ENCODE assay signal across 8 cellular contexts in the genomic region with DNA sequence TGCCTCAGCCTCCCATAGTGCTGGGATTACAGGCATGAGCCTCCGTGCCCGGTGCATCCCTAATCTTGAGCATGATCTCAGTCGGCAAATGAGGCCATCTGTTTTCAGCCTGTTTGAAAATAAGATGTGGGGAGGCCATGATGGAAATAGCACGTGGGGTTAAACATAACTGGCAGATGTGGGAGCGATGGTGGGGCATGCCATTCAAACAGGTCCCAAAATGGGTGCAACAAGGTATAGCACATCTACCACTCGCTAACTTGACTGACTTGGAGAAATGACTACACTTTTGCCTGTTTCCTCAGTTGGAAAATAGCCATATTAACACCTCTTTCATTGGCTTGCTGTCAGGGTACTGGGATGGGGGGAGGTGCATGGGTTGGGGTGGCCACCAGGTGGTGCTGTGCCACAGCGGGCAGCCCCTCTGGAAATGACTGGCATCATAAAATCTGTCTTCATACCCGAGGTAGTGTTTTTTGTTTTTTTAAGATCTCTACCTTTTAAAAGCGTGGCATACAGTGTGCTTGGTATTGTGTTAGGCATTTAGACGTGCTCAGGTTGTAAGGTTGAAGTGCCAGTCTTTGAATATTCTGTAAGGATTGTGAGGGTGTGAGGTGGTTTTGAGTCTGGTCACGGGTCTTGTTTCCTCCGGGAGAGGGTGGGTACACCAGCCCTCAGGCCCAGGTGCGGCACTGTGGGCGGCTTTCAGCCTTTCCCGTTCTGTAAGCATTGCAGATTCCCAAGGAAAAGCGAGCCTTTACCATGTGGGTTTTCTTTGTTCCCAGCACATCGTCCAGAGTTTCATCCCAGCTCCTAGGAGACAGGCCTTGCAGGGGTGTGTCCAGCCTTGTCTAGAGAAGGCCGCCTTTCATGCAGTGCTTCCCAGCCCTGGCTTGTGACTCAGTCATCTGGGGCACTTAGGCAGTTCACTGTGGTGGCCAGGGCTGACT. TPM values are rescaled to one million over a fixed set of nuclear protein-coding genes. Genes with fewer than 3 reads are reported as not detected.
DNase-seq lines count a peak whose midpoint lies in the region; ATAC-seq and TF ChIP-seq lines count a peak whose summit lies in the region.

No MANE protein-coding gene starts in this region.

- TF ChIP-seq POLR2A in erythroblast (IDR thresholded peaks at IDR 0.05; ENCODE audit: low read length), result peak; percentile 66

- no peaks in the 10 kb centered on the region for H3K27me3 Mint-ChIP-seq in CD8-positive, alpha-beta T cell (ENCODE audit: low read depth)
- no peaks in the 10 kb centered on the region for H3K27me3 Mint-ChIP-seq in activated T-cell treated with anti-CD3 and anti-CD28 coated beads, Interleukin-2, amount 50 U/mL, for 24 hours
- H3K27me3 Mint-ChIP-seq in natural killer cell (ENCODE audit: low read depth in 2 of 2), result no peaks in the 10 kb centered on the region
- no peaks in the 10 kb centered on the region for H3K27me3 Mint-ChIP-seq in stimulated activated naive B cell treated with anti-CD40 and anti-IgM and Interleukin-4, amounts not matched to agents 10 μg/mL and 1 μg/mL and 100 μg/mL, for 72 hours

- ATAC-seq in CD8-positive, alpha-beta T cell, result peak; percentile 69
- ATAC-seq in natural killer cell, result peak; percentile 65 to 81 (median 66)
- ATAC-seq in stimulated activated naive B cell treated with anti-CD40 and anti-IgM and Interleukin-4, amounts not matched to agents 10 μg/mL and 1 μg/mL and 100 μg/mL, for 72 hours (replicated peaks), result peak; percentile 41 to 50
- no peak for ATAC-seq in HG02623 (IDR thresholded peaks at IDR 0.05; ENCODE audit: unreplicated experiment)

- H3K4me3 ChIP-seq in CD8-positive, alpha-beta T cell (ENCODE audit: low read depth, low read length), result no peak overlapping the region
- no peak overlapping the region for H3K4me3 ChIP-seq in HAP-1
- H3K4me3 ChIP-seq in OCI-LY7 (ENCODE audit: low read depth, low read length, poor library complexity, severe bottlenecking), result no peak overlapping the region

- H3K4me1 ChIP-seq in CD8-positive, alpha-beta T cell (ENCODE audit: insufficient read depth, low read length), result peaks cover 46% of the 10 kb centered on the region
- H3K4me1 ChIP-seq in HAP-1, result peaks cover 47% of the 10 kb centered on the region
- peaks cover 57% of the 10 kb centered on the region for H3K4me1 ChIP-seq in OCI-LY7 (ENCODE audit: insufficient read depth, low read length, poor library complexity, severe bottlenecking)

- H3K36me3 ChIP-seq in CD8-positive, alpha-beta T cell (ENCODE audit: insufficient read depth, low read length), result peaks cover 24% of the 10 kb centered on the region
- H3K36me3 ChIP-seq in HAP-1 (replicated peaks), result peaks cover 55% of the 10 kb centered on the region
- peaks cover 68% of the 10 kb centered on the region for H3K36me3 ChIP-seq in OCI-LY7 (ENCODE audit: insufficient read depth, low read length)

- POLR2A ChIA-PET in CD8-positive, alpha-beta T cell (lab: Charles Lee), result interaction anchor here (2.3 kb wide), 1 partner anchor 84 kb away, joined by 4 read pairs; no protein-coding TSS in a partner anchor
- POLR2A ChIA-PET in OCI-LY7 (lab: Charles Lee), result no interaction called here

- H3K9me3 Mint-ChIP-seq in CD8-positive, alpha-beta T cell, result no peaks in the 10 kb centered on the region
- H3K9me3 Mint-ChIP-seq in activated T-cell treated with anti-CD3 and anti-CD28 coated beads, Interleukin-2, amount 50 U/mL, for 24 hours, result no peaks in the 10 kb centered on the region
- H3K9me3 Mint-ChIP-seq in natural killer cell, result no peaks in the 10 kb centered on the region
- no peaks in the 10 kb centered on the region for H3K9me3 Mint-ChIP-seq in stimulated activated naive B cell treated with anti-CD40 and anti-IgM and Interleukin-4, amounts not matched to agents 10 μg/mL and 1 μg/mL and 100 μg/mL, for 72 hours

- H3K4me2 ChIP-seq in OCI-LY7 (ENCODE audit: low read length), result 0 out of 2 replicates have a peak overlapping the region, but pooled peaks have one; percentile 1

- H3K27me3 ChIP-seq in CD8-positive, alpha-beta T cell (ENCODE audit: insufficient read depth, low read length), result no peaks in the 10 kb centered on the region
- H3K27me3 ChIP-seq in HAP-1 (ENCODE audit: low read depth), result no peaks in the 10 kb centered on the region

- no peak overlapping the region for H2AFZ ChIP-seq in OCI-LY7 (ENCODE audit: low read length)

- peak overlapping the region; percentile 67 for H3K27ac Mint-ChIP-seq in CD8-positive, alpha-beta T cell
- peak overlapping the region; percentile 93 for H3K27ac Mint-ChIP-seq in activated T-cell treated with anti-CD3 and anti-CD28 coated beads, Interleukin-2, amount 50 U/mL, for 24 hours
- peak overlapping the region; percentile 43 to 77 for H3K27ac Mint-ChIP-seq in natural killer cell
- H3K27ac Mint-ChIP-seq in stimulated activated naive B cell treated with anti-CD40 and anti-IgM and Interleukin-4, amounts not matched to agents 10 μg/mL and 1 μg/mL and 100 μg/mL, for 72 hours, result peak overlapping the region; percentile 96

- H3K4me1 Mint-ChIP-seq in CD8-positive, alpha-beta T cell (ENCODE audit: low read depth), result peaks cover 57% of the 10 kb centered on the region
- H3K4me1 Mint-ChIP-seq in activated T-cell treated with anti-CD3 and anti-CD28 coated beads, Interleukin-2, amount 50 U/mL, for 24 hours (ENCODE audit: low read depth), result peaks cover 87% of the 10 kb centered on the region
- H3K4me1 Mint-ChIP-seq in natural killer cell, result peaks cover 47 to 48% of the 10 kb centered on the region in 2 donors
- peaks cover 49 to 89% of the 10 kb centered on the region in 2 donors for H3K4me1 Mint-ChIP-seq in stimulated activated naive B cell treated with anti-CD40 and anti-IgM and Interleukin-4, amounts not matched to agents 10 μg/mL and 1 μg/mL and 100 μg/mL, for 72 hours

- H3K27ac ChIP-seq in CD8-positive, alpha-beta T cell (ENCODE audit: low read depth, low read length), result no peak overlapping the region
- peak overlapping the region; percentile 15 for H3K27ac ChIP-seq in OCI-LY7 (ENCODE audit: low read depth, low read length, poor library complexity, severe bottlenecking)

- H3K4me3 Mint-ChIP-seq in CD8-positive, alpha-beta T cell, result no peak overlapping the region
- H3K4me3 Mint-ChIP-seq in activated T-cell treated with anti-CD3 and anti-CD28 coated beads, Interleukin-2, amount 50 U/mL, for 24 hours, result peak overlapping the region; percentile 53
- peak overlapping the region; percentile 47 for H3K4me3 Mint-ChIP-seq in natural killer cell
- H3K4me3 Mint-ChIP-seq in stimulated activated naive B cell treated with anti-CD40 and anti-IgM and Interleukin-4, amounts not matched to agents 10 μg/mL and 1 μg/mL and 100 μg/mL, for 72 hours, result peak overlapping the region; percentile 20 to 62

- no TSS peak for BruUV-seq in OCI-LY7 (replicated peaks; lab: Mats Ljungman, UMichigan)

- peak; percentile 95 for TF ChIP-seq CTCF in CD8-positive, alpha-beta T cell (IDR thresholded peaks at IDR 0.05)
- TF ChIP-seq CTCF in OCI-LY7 (conservative IDR thresholded peaks at IDR 0.05; ENCODE audit: low read length) (peak; percentile 100), natural killer cell (IDR thresholded peaks at IDR 0.05) (peak; percentile 89)

- in situ Hi-C loops in HAP-1 (cut with MboI; ENCODE audit: low sequenced_read_pairs), result loop anchor here (25.0 kb wide), 1 partner anchor 948 kb away; a partner anchor contains a TSS

- intact Hi-C loops in CD8-positive, alpha-beta T cell (cut with DNase I, micrococcal nuclease), result loop anchor here (1.0 to 10.0 kb wide), 8 partner anchors 72 to 664 kb away; a partner anchor contains a TSS
- intact Hi-C loops in OCI-LY7 (cut with micrococcal nuclease; ENCODE audit: unreplicated experiment), result loop anchor here (5.0 to 10.0 kb wide), 3 partner anchors 142 to 618 kb away; no protein-coding TSS in a partner anchor
- intact Hi-C loops in natural killer cell (cut with micrococcal nuclease), result loop anchor here (1.0 to 5.0 kb wide), 3 partner anchors 72 to 247 kb away; no protein-coding TSS in a partner anchor

- H3K79me2 ChIP-seq in OCI-LY7 (ENCODE audit: insufficient read depth, low read depth, low read length), result peaks cover 29% of the 10 kb centered on the region

- CTCF ChIA-PET in CD8-positive, alpha-beta T cell (lab: Charles Lee), result interaction anchor here (0.6 to 2.0 kb wide), 14 partner anchors 8 to 247 kb away, joined by 3 to 10 read pairs (median 4); a partner anchor contains a TSS
- CTCF ChIA-PET in OCI-LY7 (lab: Charles Lee; ENCODE audit: unreplicated experiment), result no interaction called here

- no peaks in the 10 kb centered on the region for H3K9me3 ChIP-seq in CD8-positive, alpha-beta T cell (ENCODE audit: low read length)
- H3K9me3 ChIP-seq in HAP-1, result no peaks in the 10 kb centered on the region
- H3K9me3 ChIP-seq in OCI-LY7 (ENCODE audit: low read length), result no peaks in the 10 kb centered on the region

- H4K20me1 ChIP-seq in OCI-LY7 (ENCODE audit: insufficient read depth, low read length), result peaks cover 22% of the 10 kb centered on the region; the same call in 1 of the 2 replicates

- H3K9me2 ChIP-seq in OCI-LY7 (ENCODE audit: insufficient read depth, low read length), result no peaks in the 10 kb centered on the region

- H3K36me3 Mint-ChIP-seq in CD8-positive, alpha-beta T cell, result peaks cover 44% of the 10 kb centered on the region
- peaks cover 65% of the 10 kb centered on the region for H3K36me3 Mint-ChIP-seq in activated T-cell treated with anti-CD3 and anti-CD28 coated beads, Interleukin-2, amount 50 U/mL, for 24 hours (ENCODE audit: low read depth)
- H3K36me3 Mint-ChIP-seq in natural killer cell, result no peaks in the 10 kb centered on the region
- peaks cover 27 to 41% of the 10 kb centered on the region in 2 donors for H3K36me3 Mint-ChIP-seq in stimulated activated naive B cell treated with anti-CD40 and anti-IgM and Interleukin-4, amounts not matched to agents 10 μg/mL and 1 μg/mL and 100 μg/mL, for 72 hours

- peak; percentile 66 to 87 (median 81) for DNase-seq in CD8-positive, alpha-beta T cell
- peak; percentile 49 to 84 for DNase-seq in HAP-1 (ENCODE audit: low spot score in 2 of 2)
- DNase-seq in OCI-LY7 (ENCODE audit: low spot score), result peak; percentile 70
- DNase-seq in activated T-cell treated with anti-CD3 and anti-CD28 coated beads, Interleukin-2, amount 50 U/mL, for 24 hours, result peak; percentile 84
- DNase-seq in erythroblast (lab: John Stamatoyannopoulos, UW), result peak; percentile 78 to 89
- DNase-seq in natural killer cell, result peak; percentile 71
- peak; percentile 69 for DNase-seq in stimulated activated naive B cell treated with anti-CD40 and anti-IgM and Interleukin-4, amounts not matched to agents 10 μg/mL and 1 μg/mL and 100 μg/mL, for 72 hours

RNA-seq across cellular contexts. Expression of a gene that starts 2.9 kb away (rescaled TPM):
- total RNA-seq in CD8-positive, alpha-beta T cell, result 1 to 10 TPM; 4.6 to 5.6 TPM
- total RNA-seq in OCI-LY7 (2014; rRNA removed; shearing (Covaris generic)), result 1.7 and 3.1 TPM in 2 replicates
- total RNA-seq in OCI-LY7 (2022), result 3.8 and 4.3 TPM in 2 replicates
- 1 to 10 TPM; 4.3 to 7.9 (median 4.8) TPM for total RNA-seq in natural killer cell

RNA-seq across cellular contexts. Expression of a gene that starts 7.0 kb away (rescaled TPM):
- total RNA-seq in CD8-positive, alpha-beta T cell, result 1,000 to 10,000 TPM; 2,036 to 2,081 TPM
- 4,732 and 5,467 TPM in 2 replicates for total RNA-seq in OCI-LY7 (2014; rRNA removed; shearing (Covaris generic))
- total RNA-seq in OCI-LY7 (2022), result 1,845 and 1,913 TPM in 2 replicates
- total RNA-seq in natural killer cell, result 100 to 1,000 TPM; 560 to 802 (median 759) TPM
